8 cellular contexts compared by ENCODE assay signal in genomic region chr17:55750750-55751641, GRCh38. TPM values are rescaled to one million over a fixed set of nuclear protein-coding genes. Genes with fewer than 3 reads are reported as not detected.
DNase-seq lines count a peak whose midpoint lies in the region; ATAC-seq and TF ChIP-seq lines count a peak whose summit lies in the region.

TSS of gene PCTP (plus strand) at chr17:55751051. CDS start at chr17:55751104, 53 bp downstream.

- no peaks in the 10 kb centered on the region for H3K27me3 ChIP-seq in kidney epithelial cell (ENCODE audit: control insufficient read depth, insufficient read depth, low read length)

- DNase-seq in A172 (ENCODE audit: low spot score) (peak; percentile 91), NCI-H345 (lab: John Stamatoyannopoulos, UW) (peak; percentile 68), choroid plexus epithelial cell (ENCODE audit: low read depth) (peak; percentile 93), kidney epithelial cell (ENCODE audit: low read depth) (peak; percentile 68)
- DNase-seq in activated CD4-positive, alpha-beta T cell treated with anti-CD3 and anti-CD28 coated beads for 1 hour, result peak; percentile 67
- peak; percentile 69 to 85 for DNase-seq in stimulated activated CD4-positive, alpha-beta T cell treated with anti-CD3 and anti-CD28 coated beads, Interleukin-15, amount 100 ng/mL, for 48 hours (ENCODE audit: low read depth in 2 of 2)

- H3K4me3 ChIP-seq in choroid plexus epithelial cell (ENCODE audit: low read depth, low read length) (peak within 1 kb of the TSS; percentile 84), kidney epithelial cell (ENCODE audit: low read depth, low read length) (peak within 1 kb of the TSS; percentile 63)

- no peaks in the 10 kb centered on the region for H3K36me3 ChIP-seq in kidney epithelial cell (ENCODE audit: control insufficient read depth, insufficient read depth, low read length)

- TF ChIP-seq CTCF in choroid plexus epithelial cell (conservative IDR thresholded peaks at IDR 0.05; ENCODE audit: low read depth, low read length) (peak; percentile 68), kidney epithelial cell (IDR thresholded peaks at IDR 0.05; ENCODE audit: insufficient read depth, low read length, poor library complexity, severe bottlenecking) (peak; percentile 45)

- ATAC-seq in GM18511 (IDR thresholded peaks at IDR 0.05; ENCODE audit: unreplicated experiment), result peak; percentile 98
- ATAC-seq in HG03039 (IDR thresholded peaks at IDR 0.05; ENCODE audit: unreplicated experiment), result peak; percentile 99

RNA-seq across cellular contexts. Expression of gene PCTP, which starts in this region (rescaled TPM):
- total RNA-seq in A172 (2014; rRNA removed; shearing (Covaris generic)), result 16.6 and 21.1 TPM in 2 replicates
- 21.6 and 32.2 TPM in 2 replicates for total RNA-seq in kidney epithelial cell

Comparison
In these comparisons a context has a peak if more than half of its experiments do, and no peak if none do; other contexts are left out.
1. Peak in every context shown above with its lines: DNase-seq, ATAC-seq and H3K4me3 ChIP-seq.